ENCODE assay signal across 29 cellular contexts in the genomic region with DNA sequence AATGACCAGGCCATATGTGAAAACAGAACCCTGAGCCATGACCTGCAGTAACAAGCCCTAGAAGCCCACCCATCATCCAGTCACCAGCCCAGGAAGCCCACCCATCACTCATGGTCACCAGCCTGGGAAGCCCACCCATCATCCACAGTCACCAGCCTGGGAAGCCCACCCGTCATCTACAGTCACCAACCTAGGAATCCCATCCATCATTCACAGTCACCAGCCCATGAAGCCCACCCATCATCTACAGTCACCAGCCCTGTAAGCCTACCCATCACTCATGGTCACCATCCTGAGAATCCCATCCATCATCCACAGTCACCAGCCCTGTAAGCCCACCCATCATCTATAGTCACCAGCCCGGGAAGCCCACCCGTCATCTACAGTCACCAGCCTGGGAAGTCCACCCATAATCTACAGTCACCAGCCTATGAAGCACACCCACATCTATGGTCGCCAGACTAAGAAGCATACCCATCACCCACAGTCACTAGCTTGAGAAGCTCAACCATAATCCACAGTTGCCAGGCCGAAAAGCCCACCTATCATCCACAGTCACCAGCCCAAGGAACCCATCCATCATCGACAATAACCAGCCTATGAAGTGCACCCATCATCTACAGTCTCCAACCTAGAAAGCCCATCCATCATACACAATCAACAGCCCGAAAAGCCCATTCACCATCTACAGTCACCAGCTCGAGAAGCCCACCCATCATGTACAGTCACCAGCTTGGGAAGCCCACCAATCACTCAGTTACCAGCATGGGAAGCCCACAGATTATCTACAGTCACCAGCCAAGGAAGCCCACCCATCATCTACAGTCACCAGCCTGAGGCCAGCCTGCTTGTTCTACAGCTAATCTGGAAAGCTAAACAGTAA.
DNase-seq lines count a peak whose midpoint lies in the region; ATAC-seq and TF ChIP-seq lines count a peak whose summit lies in the region.
"Had no signal": no experiment of that assay in that cellular context is flagged by ENCODE, and none has a peak within 500 bp of the region (broad histone marks: within the 10 kb centered on the region; RNA-seq: fewer than 3 reads in every experiment).

No MANE protein-coding gene starts in this region.

- H3K27me3 Mint-ChIP-seq in nephron progenitor cell (ENCODE audit: low read depth, poor library complexity) = peaks cover 20% of the 10 kb centered on the region

- no peak overlapping the region for H2BK120ac ChIP-seq in neuronal stem cell (ENCODE audit: low read depth, low read length)

- H3K9me3 ChIP-seq in neuronal stem cell (replicated peaks in 1 of 2; ENCODE audit: control insufficient read depth in 2 of 2, insufficient read depth in 1 of 2, low read depth in 1 of 2, low read length in 2 of 2) = peaks cover 0 to 3% of the 10 kb centered on the region in 2 donors

- no peak overlapping the region for H3K9ac ChIP-seq in neuronal stem cell (ENCODE audit: low read depth, low read length, poor library complexity)

- 97% methylated on average over 8 of the region's 8 CpGs for WGBS in urinary bladder
- WGBS in neuronal stem cell (ENCODE audit: extremely low coverage in 2 of 2, insufficient read length in 2 of 2, insufficient replicate concordance in 1 of 2), 2 donors = no CpG with 5 or more reads among the region's 8 CpGs

- no peak overlapping the region for H2AFZ ChIP-seq in neuronal stem cell (ENCODE audit: low read length)
- H2AFZ ChIP-seq: hepatocyte, PC-9 had no signal

- H3K4me1 Mint-ChIP-seq in nephron progenitor cell = peaks cover 6% of the 10 kb centered on the region
- H3K4me1 Mint-ChIP-seq: CD4-positive, alpha-beta memory T cell had no signal

- H3K4me1 ChIP-seq in urinary bladder (ENCODE audit: insufficient read depth) = no peaks in the 10 kb centered on the region
- no peaks in the 10 kb centered on the region for H3K4me1 ChIP-seq in neuronal stem cell (ENCODE audit: control insufficient read depth in 2 of 2, insufficient read depth in 1 of 2, low read depth in 1 of 2, low read length in 2 of 2)
- H3K4me1 ChIP-seq: A549 had no signal

- H3K23ac ChIP-seq in neuronal stem cell (ENCODE audit: low read depth, low read length, poor library complexity) = no peak overlapping the region

- no peak overlapping the region for H3K4me3 Mint-ChIP-seq in nephron progenitor cell
- H3K4me3 Mint-ChIP-seq: CD4-positive, alpha-beta memory T cell; HFFc6 had no signal

- H3K4me2 ChIP-seq in neuronal stem cell (ENCODE audit: insufficient read depth, low read length, poor library complexity, severe bottlenecking) = no peak overlapping the region
- H3K4me2 ChIP-seq: A549, hepatocyte, PC-9 had no signal

- no peak overlapping the region for H4K8ac ChIP-seq in neuronal stem cell (ENCODE audit: low read depth, low read length)

- peak; percentile 17 for DNase-seq in activated CD8-positive, alpha-beta memory T cell treated with anti-CD3 and anti-CD28 coated beads, Interleukin-2, amount 50 U/mL, for 48 hours
- DNase-seq in activated CD8-positive, alpha-beta memory T cell treated with anti-CD3 and anti-CD28 coated beads for 24 hours = no peak
- peak; percentile 68 for DNase-seq in coronary artery (ENCODE audit: low spot score)
- DNase-seq in omental fat pad (ENCODE audit: low spot score) = peak; percentile 18
- no peak for DNase-seq in DMS 273 (lab: John Stamatoyannopoulos, UW; ENCODE audit: unreplicated experiment)
- no peak for DNase-seq in nephron progenitor cell
- no peak for DNase-seq in neuronal stem cell (ENCODE audit: low spot score)
- DNase-seq: activated CD4-positive, alpha-beta T cell treated with anti-CD3 and anti-CD28 coated beads, Interleukin-2, amount 50 U/mL, for 48 hours; activated CD4-positive, CD25-positive, alpha-beta regulatory T cell; activated gamma-delta T cell; CD4-positive, alpha-beta memory T cell; effector CD8-positive, alpha-beta T cell; EL; foreskin keratinocyte; mesendoderm; NCI-H1417; NCI-H2029 treated with DMSO at 0.1 percent for 48 hours; NCI-H526 treated with DMSO at 0.1 percent for 48 hours; PC-9; small intestine; stimulated activated CD4-positive, alpha-beta T cell treated with anti-CD3 and anti-CD28 coated beads, Interleukin-1b, Interleukin-23, amount 100 ng/mL, for 48 hours; stimulated activated CD8-positive, alpha-beta memory T cell treated with anti-CD3 and anti-CD28 coated beads, Interleukin-4, amount 100 ng/mL, for 48 hours; SW 1271; trophoblast cell had no signal

- H3K36me3 ChIP-seq in urinary bladder (ENCODE audit: insufficient read depth) = no peaks in the 10 kb centered on the region
- H3K36me3 ChIP-seq in neuronal stem cell (replicated peaks in 1 of 2; ENCODE audit: control insufficient read depth in 2 of 2, insufficient read depth in 2 of 2, low read length in 2 of 2) = no peaks in the 10 kb centered on the region

- no peaks in the 10 kb centered on the region for H3K79me1 ChIP-seq in neuronal stem cell (ENCODE audit: low read depth, low read length)

- no peak overlapping the region for H3K18ac ChIP-seq in neuronal stem cell (ENCODE audit: low read length)

- H3K27me3 ChIP-seq in neuronal stem cell (ENCODE audit: control insufficient read depth in 3 of 3, insufficient read depth in 3 of 3, low read depth in 1 of 3, low read length in 3 of 3) = peaks cover 0 to 5% (median 0%) of the 10 kb centered on the region in 3 experiments
- H3K27me3 ChIP-seq: foreskin keratinocyte, hepatocyte had no signal

- H3K36me3 Mint-ChIP-seq in nephron progenitor cell (ENCODE audit: low read depth) = no peaks in the 10 kb centered on the region
- H3K36me3 Mint-ChIP-seq: CD4-positive, alpha-beta memory T cell had no signal

- no peak overlapping the region for H4K91ac ChIP-seq in neuronal stem cell (ENCODE audit: low read depth, low read length, poor library complexity)

- no peak overlapping the region for H3K14ac ChIP-seq in neuronal stem cell (ENCODE audit: low read length)

- no peak overlapping the region for H3K27ac Mint-ChIP-seq in nephron progenitor cell
- H3K27ac Mint-ChIP-seq: CD4-positive, alpha-beta memory T cell; HFFc6 had no signal

- no peak overlapping the region for H3K4ac ChIP-seq in neuronal stem cell (ENCODE audit: low read length)

- ATAC-seq in omental fat pad (ENCODE audit: low FRiP score) = no peak
- ATAC-seq: A549, foreskin keratinocyte, GM12878 had no signal

- no peak overlapping the region for H2AK5ac ChIP-seq in neuronal stem cell (ENCODE audit: low read depth, low read length)

- no peak overlapping the region for H2BK12ac ChIP-seq in neuronal stem cell (ENCODE audit: low read length)

- peak overlapping the region in 1 of 2 donors; percentile 59 for H3K27ac ChIP-seq in coronary artery
- peak overlapping the region; percentile 24 for H3K27ac ChIP-seq in urinary bladder (ENCODE audit: low read depth)
- no peak overlapping the region for H3K27ac ChIP-seq in neuronal stem cell (replicated peaks; ENCODE audit: low read length)
- H3K27ac ChIP-seq: A549, foreskin keratinocyte, hepatocyte, PC-9 had no signal

- H3K9me3 Mint-ChIP-seq in nephron progenitor cell = peaks cover 4% of the 10 kb centered on the region
- H3K9me3 Mint-ChIP-seq: CD4-positive, alpha-beta memory T cell; HFFc6 had no signal

- no peak overlapping the region for H2BK5ac ChIP-seq in neuronal stem cell (ENCODE audit: low read length)

- no peak overlapping the region for H3K4me3 ChIP-seq in coronary artery
- H3K4me3 ChIP-seq in urinary bladder (ENCODE audit: low read depth, low read length) = no peak overlapping the region
- H3K4me3 ChIP-seq in neuronal stem cell (ENCODE audit: low read length in 2 of 2) = no peak overlapping the region
- H3K4me3 ChIP-seq: A549, GM12878, hepatocyte, PC-9 had no signal

- H2BK15ac ChIP-seq in neuronal stem cell (ENCODE audit: low read length) = no peak overlapping the region

- TF ChIP-seq CTCF in coronary artery (IDR thresholded peaks at IDR 0.05) (no peak), omental fat pad (IDR thresholded peaks at IDR 0.05) (no peak), nephron progenitor cell (IDR thresholded peaks at IDR 0.05) (no peak)

Comparison
In these comparisons a context has a peak if more than half of its experiments do, and no peak if none do; other contexts are left out.
1. DNase-seq: peak in activated CD8-positive, alpha-beta memory T cell treated with anti-CD3 and anti-CD28 coated beads, Interleukin-2, amount 50 U/mL, for 48 hours (single experiment), coronary artery (single experiment) and omental fat pad (single experiment); none in activated CD8-positive, alpha-beta memory T cell treated with anti-CD3 and anti-CD28 coated beads for 24 hours (single experiment), DMS 273 (single experiment), nephron progenitor cell (single experiment) and neuronal stem cell (single experiment).